ENCODE assay signal across 19 cellular contexts in genomic region chr2:97724946-97725688, GRCh38. TPM values are rescaled to one million over a fixed set of nuclear protein-coding genes. Genes with fewer than 3 reads are reported as not detected.
A peak's percentile ranks its signal among the peaks of the same experiment; 100 is the strongest.
DNase-seq lines count a peak whose midpoint lies in the region; ATAC-seq, FAIRE-seq and TF ChIP-seq lines count a peak whose summit lies in the region.
"Had no signal": no experiment of that assay in that cellular context is flagged by ENCODE, and none has a peak within 500 bp of the region (broad histone marks: within the 10 kb centered on the region; RNA-seq: fewer than 3 reads in every experiment).

No MANE protein-coding gene starts in this region.

- H3K79me2 ChIP-seq in DND-41 (ENCODE audit: insufficient read depth, low read length) = peaks cover 97% of the 10 kb centered on the region
- no peaks in the 10 kb centered on the region for H3K79me2 ChIP-seq in astrocyte (ENCODE audit: insufficient read depth, low read length)
- no peaks in the 10 kb centered on the region for H3K79me2 ChIP-seq in Karpas-422 (ENCODE audit: low read length)

- no peak overlapping the region for H3K27ac ChIP-seq in CD4-positive, alpha-beta T cell (ENCODE audit: low read depth, low read length)
- H3K27ac ChIP-seq in DND-41 (ENCODE audit: low read length) (no peak overlapping the region), astrocyte (ENCODE audit: low read depth, low read length) (no peak overlapping the region), Karpas-422 (ENCODE audit: low read length) (no peak overlapping the region)
- H3K27ac ChIP-seq: adrenal gland, cardiac muscle cell, thoracic aorta had no signal

- H3K4me1 ChIP-seq in DND-41 (ENCODE audit: insufficient read depth, low read length) = no peaks in the 10 kb centered on the region
- no peaks in the 10 kb centered on the region for H3K4me1 ChIP-seq in astrocyte (ENCODE audit: insufficient read depth, low read length)
- no peaks in the 10 kb centered on the region for H3K4me1 ChIP-seq in mucosa of descending colon (ENCODE audit: low read depth)
- H3K4me1 ChIP-seq in Karpas-422 (ENCODE audit: low read length) = no peaks in the 10 kb centered on the region
- H3K4me1 ChIP-seq: adrenal gland had no signal

- intact Hi-C loops in CD4-positive, alpha-beta T cell (cut with DNase I, micrococcal nuclease) = no loop called here
- intact Hi-C loops in mucosa of descending colon (cut with DNase I, micrococcal nuclease) = no loop called here

- H3K4me1 Mint-ChIP-seq in CD4-positive, alpha-beta T cell (ENCODE audit: low read depth) = peaks cover 78% of the 10 kb centered on the region
- peaks cover 3% of the 10 kb centered on the region for H3K4me1 Mint-ChIP-seq in astrocyte (ENCODE audit: low read depth, unreplicated experiment)

- H3K9ac ChIP-seq in DND-41 (ENCODE audit: low read depth, low read length) (no peak overlapping the region), astrocyte (ENCODE audit: low read length) (no peak overlapping the region), Karpas-422 (ENCODE audit: low read length) (no peak overlapping the region)

- peak overlapping the region; percentile 74 for H3K27ac Mint-ChIP-seq in CD4-positive, alpha-beta T cell
- H3K27ac Mint-ChIP-seq in astrocyte (ENCODE audit: unreplicated experiment) = peak overlapping the region; percentile 81
- H3K27ac Mint-ChIP-seq: B cell had no signal

- no peak for TF ChIP-seq CTCF in CD4-positive, alpha-beta T cell (IDR thresholded peaks at IDR 0.05)
- TF ChIP-seq CTCF in DND-41 (IDR thresholded peaks at IDR 0.05; ENCODE audit: borderline replicate concordance, extremely low read depth, low read length, poor library complexity, severe bottlenecking) (peak; percentile 28), astrocyte (IDR thresholded peaks at IDR 0.05; ENCODE audit: insufficient read depth, low read depth, low read length) (no peak), mucosa of descending colon (IDR thresholded peaks at IDR 0.05) (no peak)

- H3K9me3 ChIP-seq in CD4-positive, alpha-beta T cell (ENCODE audit: control insufficient read depth, low read length) = no peaks in the 10 kb centered on the region
- H3K9me3 ChIP-seq in DND-41 (ENCODE audit: insufficient read depth, low read length, severe bottlenecking) (no peaks in the 10 kb centered on the region), astrocyte (ENCODE audit: insufficient read depth, low read depth, low read length) (peaks cover 2% of the 10 kb centered on the region), mucosa of descending colon (peaks cover 3% of the 10 kb centered on the region), Karpas-422 (ENCODE audit: low read length) (peaks cover under 1% of the 10 kb centered on the region; the same call in 1 of the 2 replicates)
- H3K9me3 ChIP-seq: adrenal gland had no signal

- CTCF ChIA-PET in CD4-positive, alpha-beta T cell (lab: Charles Lee) = interaction anchor here (3.6 kb wide), 1 partner anchor 15 kb away, joined by 11 read pairs; no protein-coding TSS in a partner anchor

- H3K9me2 ChIP-seq in Karpas-422 (replicated peaks; ENCODE audit: insufficient read depth, low read length) = no peaks in the 10 kb centered on the region

- POLR2A ChIA-PET in CD4-positive, alpha-beta T cell (lab: Charles Lee) = no interaction called here

- no peak for ATAC-seq in CD4-positive, alpha-beta T cell (ENCODE audit: poor library complexity)
- no peak for ATAC-seq in DND-41 (ENCODE audit: insufficient read depth, low read depth)
- no peak for ATAC-seq in mucosa of descending colon

- H3K27me3 ChIP-seq in CD4-positive, alpha-beta T cell (ENCODE audit: control insufficient read depth, insufficient read depth, low read length) = no peaks in the 10 kb centered on the region
- H3K27me3 ChIP-seq in DND-41 (ENCODE audit: insufficient read depth, low read length, poor library complexity) (no peaks in the 10 kb centered on the region), astrocyte (ENCODE audit: insufficient read depth, low read length) (peaks cover 2% of the 10 kb centered on the region), Karpas-422 (ENCODE audit: low read length) (no peaks in the 10 kb centered on the region)
- H3K27me3 ChIP-seq: cardiac muscle cell had no signal

- H3K9me3 Mint-ChIP-seq in CD4-positive, alpha-beta T cell = no peaks in the 10 kb centered on the region
- H3K9me3 Mint-ChIP-seq in astrocyte (ENCODE audit: unreplicated experiment) = peaks cover 16% of the 10 kb centered on the region

- FAIRE-seq in astrocyte (lab: Jason Lieb, UNC) = no peak

- H3K27me3 Mint-ChIP-seq in CD4-positive, alpha-beta T cell = no peaks in the 10 kb centered on the region
- peaks cover 15% of the 10 kb centered on the region for H3K27me3 Mint-ChIP-seq in astrocyte (ENCODE audit: low read depth, unreplicated experiment)
- H3K27me3 Mint-ChIP-seq: B cell had no signal

- H3K36me3 ChIP-seq in DND-41 (ENCODE audit: insufficient read depth, low read length) (peaks cover 95% of the 10 kb centered on the region), astrocyte (ENCODE audit: insufficient read depth, low read length) (no peaks in the 10 kb centered on the region), mucosa of descending colon (ENCODE audit: low read depth) (no peaks in the 10 kb centered on the region), Karpas-422 (ENCODE audit: insufficient read depth, low read length) (no peaks in the 10 kb centered on the region)
- H3K36me3 ChIP-seq: adrenal gland, cardiac muscle cell, thoracic aorta had no signal

- H3K4me3 ChIP-seq in DND-41 (ENCODE audit: low read depth in 1 of 2, low read length in 2 of 2) = no peak overlapping the region
- H3K4me3 ChIP-seq in astrocyte (ENCODE audit: insufficient read depth, low read depth, low read length) = no peak overlapping the region
- no peak overlapping the region for H3K4me3 ChIP-seq in mucosa of descending colon
- H3K4me3 ChIP-seq in Karpas-422 (ENCODE audit: low read length) = no peak overlapping the region
- H3K4me3 ChIP-seq: adrenal gland, cardiac muscle cell, thoracic aorta had no signal

- H4K20me1 ChIP-seq in DND-41 (ENCODE audit: insufficient read depth, low read length) (peaks cover 70% of the 10 kb centered on the region), astrocyte (ENCODE audit: insufficient read depth, low read length) (no peaks in the 10 kb centered on the region), Karpas-422 (ENCODE audit: insufficient read depth, low read depth, low read length) (no peaks in the 10 kb centered on the region)

- DNase-seq in CD4-positive, alpha-beta T cell = no peak
- DNase-seq in DND-41 = no peak
- no peak for DNase-seq in astrocyte (ENCODE audit: low read depth)
- peak in 2 of 3 donors; percentile 15 to 46 for DNase-seq in mucosa of descending colon
- no peak for DNase-seq in Karpas-422
- no peak for DNase-seq in cortex of kidney (lab: John Stamatoyannopoulos, UW)
- no peak for DNase-seq in NCI-H128 (lab: John Stamatoyannopoulos, UW; ENCODE audit: unreplicated experiment)
- DNase-seq: activated CD4-positive, alpha-beta T cell treated with anti-CD3 and anti-CD28 coated beads for 1 hour; adrenal gland; DMS53; effector CD4-positive, alpha-beta T cell; head of caudate nucleus; mesenchymal stem cell; stimulated activated CD4-positive, alpha-beta T cell treated with anti-CD3 and anti-CD28 coated beads, Interleukin-12 subunit alpha, Interleukin-12 subunit beta, amount 100 ng/mL, for 4 hours; T1000 had no signal

- H3K4me2 ChIP-seq in DND-41 (ENCODE audit: insufficient read depth, low read length) (no peak overlapping the region), astrocyte (ENCODE audit: low read length) (no peak overlapping the region), Karpas-422 (ENCODE audit: low read depth, low read length, poor library complexity, severe bottlenecking) (no peak overlapping the region)

- peaks cover 89% of the 10 kb centered on the region for H3K36me3 Mint-ChIP-seq in CD4-positive, alpha-beta T cell (ENCODE audit: low read depth)
- peaks cover 8% of the 10 kb centered on the region for H3K36me3 Mint-ChIP-seq in astrocyte (ENCODE audit: low read depth, unreplicated experiment)

- no peak overlapping the region for H3K4me3 Mint-ChIP-seq in CD4-positive, alpha-beta T cell
- H3K4me3 Mint-ChIP-seq in astrocyte (ENCODE audit: unreplicated experiment) = no peak overlapping the region
- H3K4me3 Mint-ChIP-seq: B cell, neural crest cell had no signal

- H2AFZ ChIP-seq in DND-41 (ENCODE audit: low read depth, low read length) = no peak overlapping the region
- no peak overlapping the region for H2AFZ ChIP-seq in astrocyte (ENCODE audit: low read depth, low read length)
- no peak overlapping the region for H2AFZ ChIP-seq in Karpas-422 (ENCODE audit: low read length)

RNA-seq across cellular contexts. Expression of gene ZAP70, which starts 11.7 kb away (rescaled TPM):
- 100 to 1,000 TPM; 440 to 470 TPM for total RNA-seq in CD4-positive, alpha-beta T cell
- total RNA-seq in astrocyte (0.14 and 0.73 TPM in 2 replicates), mucosa of descending colon (1 to 10 TPM; 3.5 to 7.5 (median 5.4) TPM)
- total RNA-seq in Karpas-422 (2014; rRNA removed; shearing (Covaris generic); ENCODE audit: low replicate concordance) = not detected in 2 replicates

RNA-seq across cellular contexts. Expression of gene C2orf92, which starts 55.6 kb away (rescaled TPM):
- 10 to 100 TPM; 12.4 to 13.4 TPM for total RNA-seq in CD4-positive, alpha-beta T cell
- total RNA-seq in astrocyte (8.5 and 15.3 TPM in 2 replicates), mucosa of descending colon (10 to 100 TPM in 2 of 3 donors, 1 to 10 TPM in 1; 8.7 to 12.5 (median 11.7) TPM)
- 5.2 and 5.9 TPM in 2 replicates for total RNA-seq in Karpas-422 (2014; rRNA removed; shearing (Covaris generic); ENCODE audit: low replicate concordance)

Comparison
In these comparisons a context has a peak if more than half of its experiments do, and no peak if none do; other contexts are left out.
1. DNase-seq: peak in mucosa of descending colon (2 of 3); none in CD4-positive, alpha-beta T cell (0 of 10), DND-41 (single experiment), astrocyte (single experiment), Karpas-422 (single experiment), cortex of kidney (single experiment) and NCI-H128 (single experiment).
2. RNA of gene ZAP70, which starts 11.7 kb away (total RNA-seq): 440 to 470 TPM in CD4-positive, alpha-beta T cell; 3.5 to 7.5 TPM in mucosa of descending colon, 0.14 to 0.73 TPM in astrocyte and not detected in Karpas-422; every median in the first group is over 10 times any median in the second.